In genomic region chr16:19860146-19861030, GRCh38 we compare ENCODE assay signal across 12 cellular contexts. TPM values are rescaled to one million over a fixed set of nuclear protein-coding genes. Genes with fewer than 3 reads are reported as not detected.
A peak's percentile ranks its signal among the peaks of the same experiment; 100 is the strongest.
DNase-seq lines count a peak whose midpoint lies in the region; ATAC-seq and TF ChIP-seq lines count a peak whose summit lies in the region.
"Had no signal": no experiment of that assay in that cellular context is flagged by ENCODE, and none has a peak within 500 bp of the region (broad histone marks: within the 10 kb centered on the region; RNA-seq: fewer than 3 reads in every experiment).

No MANE protein-coding gene starts in this region.

- H3K4me1 Mint-ChIP-seq in nephron progenitor cell, result peaks cover 70% of the 10 kb centered on the region
- no peaks in the 10 kb centered on the region for H3K4me1 Mint-ChIP-seq in stimulated activated naive CD8-positive, alpha-beta T cell treated with anti-CD3 and anti-CD28 coated beads, Interleukin-15, amount 100 ng/mL, for 72 hours
- H3K4me1 Mint-ChIP-seq: CD14-positive monocyte had no signal

- peak overlapping the region; percentile 64 for H3K4me3 Mint-ChIP-seq in nephron progenitor cell
- no peak overlapping the region for H3K4me3 Mint-ChIP-seq in stimulated activated naive CD8-positive, alpha-beta T cell treated with anti-CD3 and anti-CD28 coated beads, Interleukin-15, amount 100 ng/mL, for 72 hours
- H3K4me3 Mint-ChIP-seq: CD14-positive monocyte; stimulated activated naive CD8-positive, alpha-beta T cell treated with anti-CD3 and anti-CD28 coated beads, Interleukin-15, Interleukin-2, amounts not matched to agents 100 ng/mL and 50 ng/mL, for 24 hours had no signal

- TF ChIP-seq CTCF in AG10803 (conservative IDR thresholded peaks at IDR 0.05; ENCODE audit: low read length), result no peak
- TF ChIP-seq CTCF in nephron progenitor cell (IDR thresholded peaks at IDR 0.05), result no peak
- TF ChIP-seq CTCF in lower leg skin (IDR thresholded peaks at IDR 0.05), result no peak

- WGBS in lower leg skin, 2 donors, result 67 to 70% methylated on average over 21 of the region's 21 CpGs

- TF ChIP-seq POLR2A in lower leg skin (IDR thresholded peaks at IDR 0.05), result no peak

- ATAC-seq in stimulated activated naive CD8-positive, alpha-beta T cell treated with anti-CD3 and anti-CD28 coated beads, Interleukin-15, amount 100 ng/mL, for 72 hours, result no peak
- no peak for ATAC-seq in GM21723 (IDR thresholded peaks at IDR 0.05; ENCODE audit: unreplicated experiment)
- ATAC-seq: GM12878 had no signal

- DNase-seq in AG10803 (ENCODE audit: low read depth) (peak; percentile 21), RPMI7951 (ENCODE audit: low read depth) (peak; percentile 6), fibroblast of gingiva (ENCODE audit: low read depth) (peak; percentile 7), nephron progenitor cell (no peak), UCSD-AML1 (lab: John Stamatoyannopoulos, UW; ENCODE audit: unreplicated experiment) (no peak), lower leg skin (ENCODE audit: low spot score in 2 of 2) (no peak)
- no peak for DNase-seq in stimulated activated naive CD8-positive, alpha-beta T cell treated with anti-CD3 and anti-CD28 coated beads, Interleukin-15, amount 100 ng/mL, for 72 hours
- DNase-seq: activated effector memory CD4-positive, alpha-beta T cell treated with Interleukin-2 at 50 U/mL for 16 hours had no signal

- peaks cover 67% of the 10 kb centered on the region for H3K36me3 Mint-ChIP-seq in nephron progenitor cell (ENCODE audit: low read depth)
- H3K36me3 Mint-ChIP-seq: CD14-positive monocyte had no signal

- intact Hi-C loops in lower leg skin (cut with DNase I; ENCODE audit: low total_unique reads), result no loop called here

- H3K9me3 Mint-ChIP-seq in nephron progenitor cell, result no peaks in the 10 kb centered on the region
- H3K9me3 Mint-ChIP-seq in stimulated activated naive CD8-positive, alpha-beta T cell treated with anti-CD3 and anti-CD28 coated beads, Interleukin-15, amount 100 ng/mL, for 72 hours, result no peaks in the 10 kb centered on the region
- H3K9me3 Mint-ChIP-seq: CD14-positive monocyte; stimulated activated naive CD8-positive, alpha-beta T cell treated with anti-CD3 and anti-CD28 coated beads, Interleukin-15, Interleukin-2, amounts not matched to agents 100 ng/mL and 50 ng/mL, for 24 hours had no signal

- H3K27me3 Mint-ChIP-seq in nephron progenitor cell (ENCODE audit: low read depth, poor library complexity), result peaks cover 4% of the 10 kb centered on the region
- H3K27me3 Mint-ChIP-seq in stimulated activated naive CD8-positive, alpha-beta T cell treated with anti-CD3 and anti-CD28 coated beads, Interleukin-15, amount 100 ng/mL, for 72 hours, result no peaks in the 10 kb centered on the region
- H3K27me3 Mint-ChIP-seq: stimulated activated naive CD8-positive, alpha-beta T cell treated with anti-CD3 and anti-CD28 coated beads, Interleukin-15, Interleukin-2, amounts not matched to agents 100 ng/mL and 50 ng/mL, for 24 hours had no signal

- H3K4me3 ChIP-seq in AG10803 (ENCODE audit: low read length) (no peak overlapping the region), lower leg skin (ENCODE audit: low read depth, poor library complexity, severe bottlenecking) (no peak overlapping the region)
- H3K4me3 ChIP-seq: GM12878 had no signal

- H3K27ac Mint-ChIP-seq in nephron progenitor cell, result peak overlapping the region; percentile 87
- H3K27ac Mint-ChIP-seq in stimulated activated naive CD8-positive, alpha-beta T cell treated with anti-CD3 and anti-CD28 coated beads, Interleukin-15, amount 100 ng/mL, for 72 hours, result no peak overlapping the region
- H3K27ac Mint-ChIP-seq: CD14-positive monocyte; stimulated activated naive CD8-positive, alpha-beta T cell treated with anti-CD3 and anti-CD28 coated beads, Interleukin-15, Interleukin-2, amounts not matched to agents 100 ng/mL and 50 ng/mL, for 24 hours had no signal

RNA-seq across cellular contexts. Expression of gene GPRC5B, which starts 24.3 kb away (rescaled TPM):
- total RNA-seq in RPMI7951 (2014; rRNA removed; shearing (Covaris generic)), result 1.2 and 1.6 TPM in 2 replicates
- 10 to 100 TPM in 2 of 4 donors, 1 to 10 TPM in 2; 5.0 to 16.6 (median 9.5) TPM for total RNA-seq in lower leg skin

Comparison
In these comparisons a context has a peak if more than half of its experiments do, and no peak if none do; other contexts are left out.
1. DNase-seq: peak in AG10803 (single experiment), RPMI7951 (single experiment) and fibroblast of gingiva (single experiment); none in nephron progenitor cell (single experiment), stimulated activated naive CD8-positive, alpha-beta T cell treated with anti-CD3 and anti-CD28 coated beads, Interleukin-15, amount 100 ng/mL, for 72 hours (0 of 2), UCSD-AML1 (single experiment) and lower leg skin (0 of 2).